In the genomic region with DNA sequence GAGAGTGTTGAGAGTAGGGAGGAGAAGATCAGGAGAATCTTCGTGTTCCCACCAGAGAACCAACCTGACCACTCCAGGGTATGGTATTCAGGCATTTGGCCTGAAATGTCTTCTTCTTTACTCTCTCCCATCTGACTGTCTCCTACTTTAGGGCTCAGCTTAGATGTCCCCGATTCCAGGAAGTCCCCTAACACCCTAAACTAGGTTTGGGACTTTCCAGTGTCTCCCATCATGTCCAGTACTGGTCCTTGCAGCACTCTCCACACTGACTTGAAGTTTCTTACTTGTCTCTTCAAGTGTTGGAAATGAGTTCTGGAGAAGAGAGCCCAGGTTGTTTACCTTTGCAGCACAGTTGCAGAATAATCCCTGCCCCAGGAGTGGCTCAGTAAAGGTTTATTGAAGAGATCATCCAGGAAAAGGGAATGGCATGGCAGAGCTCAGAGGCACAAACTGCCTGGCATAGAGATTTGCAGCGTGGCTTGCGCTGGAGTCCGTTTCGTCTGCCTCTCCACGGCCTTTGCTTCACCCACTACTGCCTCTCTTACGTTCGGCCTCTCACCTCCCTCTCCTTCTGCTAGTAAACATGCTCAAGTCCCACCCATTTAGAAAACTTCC, we compare ENCODE assay signal across 17 cellular contexts.
"Had no signal": no experiment of that assay in that cellular context is flagged by ENCODE, and none has a peak within 500 bp of the region (broad histone marks: within the 10 kb centered on the region; RNA-seq: fewer than 3 reads in every experiment).

No MANE protein-coding gene starts in this region.

- H3K4me3 ChIP-seq: right atrium auricular region, sigmoid colon, skin epidermis, upper lobe of right lung, vagina had no signal

- H3K9me3 ChIP-seq: right atrium auricular region, sigmoid colon, upper lobe of right lung, vagina had no signal

- H3K27ac ChIP-seq: sigmoid colon had no signal

- H3K36me3 Mint-ChIP-seq: mesothelial cell of epicardium; natural killer cell treated with Interleukin-12 subunit alpha and Interleukin-12 subunit beta and Interleukin-15 and Interleukin-18, amount 100 ng/mL, for 72 hours had no signal

- H3K36me3 ChIP-seq: right atrium auricular region, sigmoid colon, upper lobe of right lung, vagina had no signal

- ATAC-seq: left lobe of liver; natural killer cell treated with Interleukin-12 subunit alpha and Interleukin-12 subunit beta and Interleukin-15 and Interleukin-18, amount 100 ng/mL, for 72 hours; upper lobe of right lung had no signal

- H3K27ac Mint-ChIP-seq: endodermal cell; mesothelial cell of epicardium; natural killer cell treated with Interleukin-12 subunit alpha and Interleukin-12 subunit beta and Interleukin-15 and Interleukin-18, amount 100 ng/mL, for 72 hours had no signal

- H3K4me1 Mint-ChIP-seq: endodermal cell had no signal

- DNase-seq: cerebellar nuclear complex; effector CD4-positive, alpha-beta T cell; endodermal cell; erythroblast; foreskin melanocyte; head of caudate nucleus; hippocampal formation; kidney glomerular epithelial cell; sigmoid colon; stimulated activated naive CD4-positive, alpha-beta T cell treated with Interleukin-2 at 50 U/mL for 16 hours; upper lobe of right lung had no signal

- H3K4me3 Mint-ChIP-seq: endodermal cell; mesothelial cell of epicardium; natural killer cell treated with Interleukin-12 subunit alpha and Interleukin-12 subunit beta and Interleukin-15 and Interleukin-18, amount 100 ng/mL, for 72 hours had no signal

- H3K27me3 ChIP-seq: right atrium auricular region, sigmoid colon, upper lobe of right lung, vagina had no signal
